ENCODE assay signal across 1 cellular context in genomic region chr1:198935371-198935921, GRCh38.
TF ChIP-seq lines count a peak whose summit lies in the region.

No MANE protein-coding gene starts in this region.

TF ChIP-seq in GM12878, 131 proteins besides CTCF, POLR2A, EP300 and RAD21 (continued from another document and continues in another):
- TF ChIP-seq ZNF592 (IDR thresholded peaks at IDR 0.05) (no peak), SKIL (IDR thresholded peaks at IDR 0.05; ENCODE audit: low read depth, poor library complexity, severe bottlenecking) (peak; percentile 94), ZNF207 (IDR thresholded peaks at IDR 0.05; ENCODE audit: borderline replicate concordance) (no peak), NFYA (IDR thresholded peaks at IDR 0.05; ENCODE audit: borderline replicate concordance, low read depth, low read length) (no peak), SUPT20H (IDR thresholded peaks at IDR 0.05; ENCODE audit: borderline replicate concordance, control insufficient read depth, low read depth, low read length) (no peak), RB1 (IDR thresholded peaks at IDR 0.05; ENCODE audit: borderline replicate concordance) (no peak), NFXL1 (IDR thresholded peaks at IDR 0.05; ENCODE audit: borderline replicate concordance) (no peak), EED (IDR thresholded peaks at IDR 0.05; ENCODE audit: low read depth) (peak; percentile 65), TCF3 (IDR thresholded peaks at IDR 0.05; ENCODE audit: borderline replicate concordance, insufficient read depth, low read depth, low read length) (no peak), ZBTB11 (CRISPR knock-in tag; IDR thresholded peaks at IDR 0.05) (no peak), BCL11A (IDR thresholded peaks at IDR 0.05; ENCODE audit: low read depth, low read length) (0 out of 2 replicates have a peak, but pooled peaks have one; percentile 25), SMAD1 (IDR thresholded peaks at IDR 0.05; ENCODE audit: low read depth, partially characterized antibody) (peak; percentile 94), HDAC6 (IDR thresholded peaks at IDR 0.05; ENCODE audit: unreplicated experiment) (no peak), ATF7 (IDR thresholded peaks at IDR 0.05; ENCODE audit: low read depth) (no peak), SMAD5 (IDR thresholded peaks at IDR 0.05; ENCODE audit: low read depth) (peak; percentile 53; the same call in 1 of the 2 replicates), ATF3 (IDR thresholded peaks at IDR 0.05; ENCODE audit: borderline replicate concordance, extremely low read depth, low read depth, low read length) (no peak), NR2C2 (IDR thresholded peaks at IDR 0.05; ENCODE audit: borderline replicate concordance, control insufficient read depth, insufficient read length, low read depth) (no peak), E4F1 (IDR thresholded peaks at IDR 0.05; ENCODE audit: borderline replicate concordance, partially characterized antibody) (no peak), PKNOX1 (IDR thresholded peaks at IDR 0.05) (no peak), CUX1 (IDR thresholded peaks at IDR 0.05; ENCODE audit: insufficient replicate concordance, low read depth, low read length) (no peak), BRCA1 (IDR thresholded peaks at IDR 0.05; ENCODE audit: low read depth, low read length) (no peak), BHLHE40 (IDR thresholded peaks at IDR 0.05; ENCODE audit: borderline replicate concordance in 1 of 2, low read depth in 2 of 2, low read length in 1 of 2) (0 out of 4 replicates have a peak, but pooled peaks of 1 of the 2 experiments have one; percentile 2), TAF1 (IDR thresholded peaks at IDR 0.05; ENCODE audit: borderline replicate concordance, low read depth, low read length) (peak; percentile 60; the same call in 1 of the 2 replicates), IKZF2 (IDR thresholded peaks at IDR 0.05) (peak; percentile 39 to 52; a peak in 3 of 4 replicates), ZNF384 (IDR thresholded peaks at IDR 0.05; ENCODE audit: borderline replicate concordance, low read depth, low read length) (peak; percentile 85), NBN (IDR thresholded peaks at IDR 0.05) (peak; percentile 69; the same call in 1 of the 2 replicates), PAX8 (IDR thresholded peaks at IDR 0.05) (no peak), BCLAF1 (IDR thresholded peaks at IDR 0.05) (no peak), FOS (IDR thresholded peaks at IDR 0.05; ENCODE audit: borderline replicate concordance, extremely low read depth, insufficient read length) (no peak), EGR1 (IDR thresholded peaks at IDR 0.05; ENCODE audit: borderline replicate concordance in 1 of 2, low read depth in 2 of 2, low read length in 2 of 2) (no peak; a peak in 1 of 3 replicates), CEBPB (IDR thresholded peaks at IDR 0.05; ENCODE audit: borderline replicate concordance in 1 of 2, low read depth in 2 of 2, low read length in 2 of 2) (no peak)
